Comparison of ENCODE assay signal across 1 cellular context in the genomic region with DNA sequence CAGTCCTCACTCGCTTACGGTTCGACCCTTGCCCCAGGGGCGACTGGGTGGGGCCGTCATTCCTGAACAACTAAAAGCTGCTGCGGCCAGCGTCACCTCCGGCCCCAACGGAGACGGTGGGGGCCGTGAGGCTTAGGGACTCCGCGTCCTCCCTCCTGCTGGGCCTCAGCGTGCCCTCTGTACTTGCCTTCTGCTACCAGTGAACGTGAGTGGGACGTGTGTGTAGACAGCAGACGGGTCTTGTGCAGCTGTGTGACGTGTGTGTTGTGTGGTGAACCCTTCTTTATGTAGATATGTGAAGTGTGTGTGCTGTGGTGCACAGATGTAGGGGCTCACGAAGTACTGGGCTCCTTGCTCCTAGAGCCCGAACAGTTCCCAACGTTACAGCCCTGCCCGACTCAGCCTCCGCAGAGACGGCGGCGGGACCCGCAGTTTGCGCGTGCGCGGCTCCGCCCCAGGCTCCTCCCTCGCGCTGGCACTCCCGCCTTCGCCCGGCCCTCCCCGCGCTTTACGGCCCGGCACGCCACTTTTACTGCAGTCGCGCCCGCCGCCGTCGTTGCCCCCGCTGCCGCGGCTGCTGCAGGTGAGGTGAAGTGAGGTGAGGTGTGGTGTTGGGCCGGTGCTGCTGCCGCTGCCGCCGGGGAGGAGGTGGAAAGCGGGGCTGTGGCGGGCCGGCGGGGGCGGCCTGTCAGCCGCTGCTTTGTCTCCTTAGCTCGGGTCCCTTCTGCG.
A peak's percentile ranks its signal among the peaks of the same experiment; 100 is the strongest.
TF ChIP-seq lines count a peak whose summit lies in the region.

A gene (plus strand): TSS at position 535 of the 729 bp plus-strand sequence. CDS start 235 bp downstream, outside the sequence.

TF ChIP-seq in HepG2, 621 proteins besides CTCF, POLR2A, EP300 and RAD21 (continued from another document and continues in another):
- TF ChIP-seq, protein P1, sequence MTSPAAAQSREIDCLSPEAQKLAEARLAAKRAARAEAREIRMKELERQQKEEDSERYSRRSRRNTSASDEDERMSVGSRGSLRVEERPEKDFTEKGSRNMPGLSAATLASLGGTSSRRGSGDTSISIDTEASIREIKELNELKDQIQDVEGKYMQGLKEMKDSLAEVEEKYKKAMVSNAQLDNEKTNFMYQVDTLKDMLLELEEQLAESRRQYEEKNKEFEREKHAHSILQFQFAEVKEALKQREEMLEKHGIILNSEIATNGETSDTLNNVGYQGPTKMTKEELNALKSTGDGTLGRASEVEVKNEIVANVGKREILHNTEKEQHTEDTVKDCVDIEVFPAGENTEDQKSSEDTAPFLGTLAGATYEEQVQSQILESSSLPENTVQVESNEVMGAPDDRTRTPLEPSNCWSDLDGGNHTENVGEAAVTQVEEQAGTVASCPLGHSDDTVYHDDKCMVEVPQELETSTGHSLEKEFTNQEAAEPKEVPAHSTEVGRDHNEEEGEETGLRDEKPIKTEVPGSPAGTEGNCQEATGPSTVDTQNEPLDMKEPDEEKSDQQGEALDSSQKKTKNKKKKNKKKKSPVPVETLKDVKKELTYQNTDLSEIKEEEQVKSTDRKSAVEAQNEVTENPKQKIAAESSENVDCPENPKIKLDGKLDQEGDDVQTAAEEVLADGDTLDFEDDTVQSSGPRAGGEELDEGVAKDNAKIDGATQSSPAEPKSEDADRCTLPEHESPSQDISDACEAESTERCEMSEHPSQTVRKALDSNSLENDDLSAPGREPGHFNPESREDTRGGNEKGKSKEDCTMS (CRISPR knock-in tag; conservative IDR thresholded peaks at IDR 0.05): 0 out of 2 replicates have a peak, but pooled peaks have one; percentile 18
- TF ChIP-seq ATAD3A (CRISPR knock-in tag; IDR thresholded peaks at IDR 0.05) (no peak), ZNF616 (CRISPR knock-in tag; IDR thresholded peaks at IDR 0.05; ENCODE audit: low read depth) (peak; percentile 77), AGO2 (optimal IDR thresholded peaks at IDR 0.05; ENCODE audit: low read depth, low read length) (peak; percentile 87), ZNF564 (CRISPR knock-in tag; IDR thresholded peaks at IDR 0.05) (peak; percentile 92), JUNB (CRISPR knock-in tag; IDR thresholded peaks at IDR 0.05; ENCODE audit: borderline replicate concordance) (no peak; the same call in 1 of the 2 replicates), PAF1 (CRISPR knock-in tag; IDR thresholded peaks at IDR 0.05) (peak; percentile 57; the same call in 1 of the 2 replicates), MIER2 (CRISPR knock-in tag; IDR thresholded peaks at IDR 0.05) (peak; percentile 19; the same call in 1 of the 2 replicates), ZNF562 (CRISPR knock-in tag; IDR thresholded peaks at IDR 0.05; ENCODE audit: borderline replicate concordance) (no peak), ZNF550 (CRISPR knock-in tag; IDR thresholded peaks at IDR 0.05; ENCODE audit: borderline replicate concordance) (peak; percentile 32; the same call in 1 of the 2 replicates), MAF1 (CRISPR knock-in tag; IDR thresholded peaks at IDR 0.05; ENCODE audit: borderline replicate concordance) (peak; percentile 66; the same call in 1 of the 2 replicates), TBL1XR1 (IDR thresholded peaks at IDR 0.05; ENCODE audit: borderline replicate concordance, low read length, partially characterized antibody) (no peak), HES4 (CRISPR knock-in tag; IDR thresholded peaks at IDR 0.05; ENCODE audit: borderline replicate concordance) (0 out of 2 replicates have a peak, but pooled peaks have one; percentile 74), ZNF44 (CRISPR knock-in tag; IDR thresholded peaks at IDR 0.05) (no peak; the same call in none of the 2 replicates), RFX3 (CRISPR knock-in tag; IDR thresholded peaks at IDR 0.05) (peak; percentile 43; the same call in 1 of the 2 replicates), ZNF230 (CRISPR knock-in tag; IDR thresholded peaks at IDR 0.05) (no peak; the same call in 1 of the 2 replicates), TCF7 (IDR thresholded peaks at IDR 0.05; ENCODE audit: low read depth) (no peak), FOXJ3 (CRISPR knock-in tag; IDR thresholded peaks at IDR 0.05; ENCODE audit: borderline replicate concordance) (no peak), NFKB2 (CRISPR knock-in tag; IDR thresholded peaks at IDR 0.05; ENCODE audit: borderline replicate concordance) (peak; percentile 33; the same call in 1 of the 2 replicates), MTA3 (CRISPR knock-in tag; IDR thresholded peaks at IDR 0.05) (no peak), ZC3H13 (CRISPR knock-in tag; IDR thresholded peaks at IDR 0.05) (peak; percentile 93), ONECUT2 (CRISPR knock-in tag; IDR thresholded peaks at IDR 0.05) (no peak), ZNF292 (CRISPR knock-in tag; IDR thresholded peaks at IDR 0.05; ENCODE audit: borderline replicate concordance, low read depth) (peak; percentile 84; the same call in 1 of the 2 replicates), MBNL3 (CRISPR knock-in tag; conservative IDR thresholded peaks at IDR 0.05) (no peak), ZNF431 (CRISPR knock-in tag; IDR thresholded peaks at IDR 0.05; ENCODE audit: borderline replicate concordance, low read depth) (peak; percentile 85), SP1 (IDR thresholded peaks at IDR 0.05) (no peak), SP1 (CRISPR knock-in tag; IDR thresholded peaks at IDR 0.05) (peak; percentile 71), GATAD1 (CRISPR knock-in tag; IDR thresholded peaks at IDR 0.05) (peak; percentile 97), ZNF282 (IDR thresholded peaks at IDR 0.05; ENCODE audit: partially characterized antibody) (no peak), ZNF546 (CRISPR knock-in tag; conservative IDR thresholded peaks at IDR 0.05) (peak; percentile 24; the same call in 1 of the 2 replicates), ZNF24 (IDR thresholded peaks at IDR 0.05) (no peak), SSRP1 (CRISPR knock-in tag; IDR thresholded peaks at IDR 0.05) (no peak), ZZZ3 (CRISPR knock-in tag; IDR thresholded peaks at IDR 0.05; ENCODE audit: borderline replicate concordance) (no peak)
- TF ChIP-seq, protein P2, sequence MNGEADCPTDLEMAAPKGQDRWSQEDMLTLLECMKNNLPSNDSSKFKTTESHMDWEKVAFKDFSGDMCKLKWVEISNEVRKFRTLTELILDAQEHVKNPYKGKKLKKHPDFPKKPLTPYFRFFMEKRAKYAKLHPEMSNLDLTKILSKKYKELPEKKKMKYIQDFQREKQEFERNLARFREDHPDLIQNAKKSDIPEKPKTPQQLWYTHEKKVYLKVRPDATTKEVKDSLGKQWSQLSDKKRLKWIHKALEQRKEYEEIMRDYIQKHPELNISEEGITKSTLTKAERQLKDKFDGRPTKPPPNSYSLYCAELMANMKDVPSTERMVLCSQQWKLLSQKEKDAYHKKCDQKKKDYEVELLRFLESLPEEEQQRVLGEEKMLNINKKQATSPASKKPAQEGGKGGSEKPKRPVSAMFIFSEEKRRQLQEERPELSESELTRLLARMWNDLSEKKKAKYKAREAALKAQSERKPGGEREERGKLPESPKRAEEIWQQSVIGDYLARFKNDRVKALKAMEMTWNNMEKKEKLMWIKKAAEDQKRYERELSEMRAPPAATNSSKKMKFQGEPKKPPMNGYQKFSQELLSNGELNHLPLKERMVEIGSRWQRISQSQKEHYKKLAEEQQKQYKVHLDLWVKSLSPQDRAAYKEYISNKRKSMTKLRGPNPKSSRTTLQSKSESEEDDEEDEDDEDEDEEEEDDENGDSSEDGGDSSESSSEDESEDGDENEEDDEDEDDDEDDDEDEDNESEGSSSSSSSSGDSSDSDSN (CRISPR knock-in tag; IDR thresholded peaks at IDR 0.05): peak; percentile 75
- TF ChIP-seq, protein P3, sequence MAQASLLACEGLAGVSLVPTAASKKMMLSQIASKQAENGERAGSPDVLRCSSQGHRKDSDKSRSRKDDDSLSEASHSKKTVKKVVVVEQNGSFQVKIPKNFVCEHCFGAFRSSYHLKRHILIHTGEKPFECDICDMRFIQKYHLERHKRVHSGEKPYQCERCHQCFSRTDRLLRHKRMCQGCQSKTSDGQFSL (CRISPR knock-in tag; IDR thresholded peaks at IDR 0.05): no peak
- TF ChIP-seq, protein P4, sequence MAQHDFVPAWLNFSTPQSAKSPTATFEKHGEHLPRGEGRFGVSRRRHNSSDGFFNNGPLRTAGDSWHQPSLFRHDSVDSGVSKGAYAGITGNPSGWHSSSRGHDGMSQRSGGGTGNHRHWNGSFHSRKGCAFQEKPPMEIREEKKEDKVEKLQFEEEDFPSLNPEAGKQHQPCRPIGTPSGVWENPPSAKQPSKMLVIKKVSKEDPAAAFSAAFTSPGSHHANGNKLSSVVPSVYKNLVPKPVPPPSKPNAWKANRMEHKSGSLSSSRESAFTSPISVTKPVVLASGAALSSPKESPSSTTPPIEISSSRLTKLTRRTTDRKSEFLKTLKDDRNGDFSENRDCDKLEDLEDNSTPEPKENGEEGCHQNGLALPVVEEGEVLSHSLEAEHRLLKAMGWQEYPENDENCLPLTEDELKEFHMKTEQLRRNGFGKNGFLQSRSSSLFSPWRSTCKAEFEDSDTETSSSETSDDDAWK (CRISPR knock-in tag; IDR thresholded peaks at IDR 0.05): no peak
- TF ChIP-seq, protein P5, sequence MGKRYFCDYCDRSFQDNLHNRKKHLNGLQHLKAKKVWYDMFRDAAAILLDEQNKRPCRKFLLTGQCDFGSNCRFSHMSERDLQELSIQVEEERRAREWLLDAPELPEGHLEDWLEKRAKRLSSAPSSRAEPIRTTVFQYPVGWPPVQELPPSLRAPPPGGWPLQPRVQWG (CRISPR knock-in tag; IDR thresholded peaks at IDR 0.05; ENCODE audit: borderline replicate concordance, low read depth): no peak
- TF ChIP-seq, protein P6, sequence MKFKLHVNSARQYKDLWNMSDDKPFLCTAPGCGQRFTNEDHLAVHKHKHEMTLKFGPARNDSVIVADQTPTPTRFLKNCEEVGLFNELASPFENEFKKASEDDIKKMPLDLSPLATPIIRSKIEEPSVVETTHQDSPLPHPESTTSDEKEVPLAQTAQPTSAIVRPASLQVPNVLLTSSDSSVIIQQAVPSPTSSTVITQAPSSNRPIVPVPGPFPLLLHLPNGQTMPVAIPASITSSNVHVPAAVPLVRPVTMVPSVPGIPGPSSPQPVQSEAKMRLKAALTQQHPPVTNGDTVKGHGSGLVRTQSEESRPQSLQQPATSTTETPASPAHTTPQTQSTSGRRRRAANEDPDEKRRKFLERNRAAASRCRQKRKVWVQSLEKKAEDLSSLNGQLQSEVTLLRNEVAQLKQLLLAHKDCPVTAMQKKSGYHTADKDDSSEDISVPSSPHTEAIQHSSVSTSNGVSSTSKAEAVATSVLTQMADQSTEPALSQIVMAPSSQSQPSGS (CRISPR knock-in tag; IDR thresholded peaks at IDR 0.05): 0 out of 2 replicates have a peak, but pooled peaks have one; percentile 39
- TF ChIP-seq, protein P7, sequence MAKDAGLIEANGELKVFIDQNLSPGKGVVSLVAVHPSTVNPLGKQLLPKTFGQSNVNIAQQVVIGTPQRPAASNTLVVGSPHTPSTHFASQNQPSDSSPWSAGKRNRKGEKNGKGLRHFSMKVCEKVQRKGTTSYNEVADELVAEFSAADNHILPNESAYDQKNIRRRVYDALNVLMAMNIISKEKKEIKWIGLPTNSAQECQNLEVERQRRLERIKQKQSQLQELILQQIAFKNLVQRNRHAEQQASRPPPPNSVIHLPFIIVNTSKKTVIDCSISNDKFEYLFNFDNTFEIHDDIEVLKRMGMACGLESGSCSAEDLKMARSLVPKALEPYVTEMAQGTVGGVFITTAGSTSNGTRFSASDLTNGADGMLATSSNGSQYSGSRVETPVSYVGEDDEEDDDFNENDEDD (CRISPR knock-in tag; IDR thresholded peaks at IDR 0.05; ENCODE audit: borderline replicate concordance): peak; percentile 90
- TF ChIP-seq, protein P8, sequence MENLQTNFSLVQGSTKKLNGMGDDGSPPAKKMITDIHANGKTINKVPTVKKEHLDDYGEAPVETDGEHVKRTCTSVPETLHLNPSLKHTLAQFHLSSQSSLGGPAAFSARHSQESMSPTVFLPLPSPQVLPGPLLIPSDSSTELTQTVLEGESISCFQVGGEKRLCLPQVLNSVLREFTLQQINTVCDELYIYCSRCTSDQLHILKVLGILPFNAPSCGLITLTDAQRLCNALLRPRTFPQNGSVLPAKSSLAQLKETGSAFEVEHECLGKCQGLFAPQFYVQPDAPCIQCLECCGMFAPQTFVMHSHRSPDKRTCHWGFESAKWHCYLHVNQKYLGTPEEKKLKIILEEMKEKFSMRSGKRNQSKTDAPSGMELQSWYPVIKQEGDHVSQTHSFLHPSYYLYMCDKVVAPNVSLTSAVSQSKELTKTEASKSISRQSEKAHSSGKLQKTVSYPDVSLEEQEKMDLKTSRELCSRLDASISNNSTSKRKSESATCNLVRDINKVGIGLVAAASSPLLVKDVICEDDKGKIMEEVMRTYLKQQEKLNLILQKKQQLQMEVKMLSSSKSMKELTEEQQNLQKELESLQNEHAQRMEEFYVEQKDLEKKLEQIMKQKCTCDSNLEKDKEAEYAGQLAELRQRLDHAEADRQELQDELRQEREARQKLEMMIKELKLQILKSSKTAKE (CRISPR knock-in tag; IDR thresholded peaks at IDR 0.05; ENCODE audit: borderline replicate concordance): peak; percentile 65
- TF ChIP-seq, protein P9, sequence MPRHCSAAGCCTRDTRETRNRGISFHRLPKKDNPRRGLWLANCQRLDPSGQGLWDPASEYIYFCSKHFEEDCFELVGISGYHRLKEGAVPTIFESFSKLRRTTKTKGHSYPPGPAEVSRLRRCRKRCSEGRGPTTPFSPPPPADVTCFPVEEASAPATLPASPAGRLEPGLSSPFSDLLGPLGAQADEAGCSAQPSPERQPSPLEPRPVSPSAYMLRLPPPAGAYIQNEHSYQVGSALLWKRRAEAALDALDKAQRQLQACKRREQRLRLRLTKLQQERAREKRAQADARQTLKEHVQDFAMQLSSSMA (CRISPR knock-in tag; IDR thresholded peaks at IDR 0.05): 0 out of 2 replicates have a peak, but pooled peaks have one; percentile 63
- TF ChIP-seq, protein P10, sequence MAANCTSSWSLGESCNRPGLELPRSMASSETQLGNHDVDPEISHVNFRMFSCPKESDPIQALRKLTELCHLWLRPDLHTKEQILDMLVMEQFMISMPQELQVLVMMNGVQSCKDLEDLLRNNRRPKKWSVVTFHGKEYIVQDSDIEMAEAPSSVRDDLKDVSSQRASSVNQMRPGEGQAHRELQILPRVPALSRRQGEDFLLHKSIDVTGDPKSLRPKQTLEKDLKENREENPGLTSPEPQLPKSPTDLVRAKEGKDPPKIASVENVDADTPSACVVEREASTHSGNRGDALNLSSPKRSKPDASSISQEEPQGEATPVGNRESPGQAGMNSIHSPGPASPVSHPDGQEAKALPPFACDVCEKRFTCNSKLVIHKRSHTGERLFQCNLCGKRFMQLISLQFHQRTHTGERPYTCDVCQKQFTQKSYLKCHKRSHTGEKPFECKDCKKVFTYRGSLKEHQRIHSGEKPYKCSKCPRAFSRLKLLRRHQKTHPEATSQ (CRISPR knock-in tag; IDR thresholded peaks at IDR 0.05; ENCODE audit: borderline replicate concordance): no peak
- TF ChIP-seq, protein P11, sequence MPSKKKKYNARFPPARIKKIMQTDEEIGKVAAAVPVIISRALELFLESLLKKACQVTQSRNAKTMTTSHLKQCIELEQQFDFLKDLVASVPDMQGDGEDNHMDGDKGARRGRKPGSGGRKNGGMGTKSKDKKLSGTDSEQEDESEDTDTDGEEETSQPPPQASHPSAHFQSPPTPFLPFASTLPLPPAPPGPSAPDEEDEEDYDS (CRISPR knock-in tag; IDR thresholded peaks at IDR 0.05): peak; percentile 91; the same call in 1 of the 2 replicates
- TF ChIP-seq, protein P12, sequence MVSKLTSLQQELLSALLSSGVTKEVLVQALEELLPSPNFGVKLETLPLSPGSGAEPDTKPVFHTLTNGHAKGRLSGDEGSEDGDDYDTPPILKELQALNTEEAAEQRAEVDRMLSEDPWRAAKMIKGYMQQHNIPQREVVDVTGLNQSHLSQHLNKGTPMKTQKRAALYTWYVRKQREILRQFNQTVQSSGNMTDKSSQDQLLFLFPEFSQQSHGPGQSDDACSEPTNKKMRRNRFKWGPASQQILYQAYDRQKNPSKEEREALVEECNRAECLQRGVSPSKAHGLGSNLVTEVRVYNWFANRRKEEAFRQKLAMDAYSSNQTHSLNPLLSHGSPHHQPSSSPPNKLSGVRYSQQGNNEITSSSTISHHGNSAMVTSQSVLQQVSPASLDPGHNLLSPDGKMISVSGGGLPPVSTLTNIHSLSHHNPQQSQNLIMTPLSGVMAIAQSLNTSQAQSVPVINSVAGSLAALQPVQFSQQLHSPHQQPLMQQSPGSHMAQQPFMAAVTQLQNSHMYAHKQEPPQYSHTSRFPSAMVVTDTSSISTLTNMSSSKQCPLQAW (CRISPR knock-in tag; IDR thresholded peaks at IDR 0.05): peak; percentile 87; the same call in 1 of the 2 replicates
